Comparison of ENCODE assay signal across 29 cellular contexts in genomic region chr2:108451976-108452375, GRCh38. TPM values are rescaled to one million over a fixed set of nuclear protein-coding genes. Genes with fewer than 3 reads are reported as not detected.
DNase-seq lines count a peak whose midpoint lies in the region; ATAC-seq, FAIRE-seq and TF ChIP-seq lines count a peak whose summit lies in the region.
"Had no signal": no experiment of that assay in that cellular context is flagged by ENCODE, and none has a peak within 500 bp of the region (broad histone marks: within the 10 kb centered on the region; RNA-seq: fewer than 3 reads in every experiment).

No MANE protein-coding gene starts in this region.

- TF ChIP-seq CTCF in astrocyte (IDR thresholded peaks at IDR 0.05; ENCODE audit: insufficient read depth, low read depth, low read length) (no peak), osteoblast (IDR thresholded peaks at IDR 0.05; ENCODE audit: extremely low read depth, low read depth, low read length) (no peak)

- no peak for TF ChIP-seq POLR2A in GM12891 (IDR thresholded peaks at IDR 0.05; ENCODE audit: low read depth, low read length)

- H3K4me1 Mint-ChIP-seq in activated T-cell treated with anti-CD3 and anti-CD28 coated beads, Interleukin-2, amount 50 U/mL, for 24 hours (ENCODE audit: low read depth), result peaks cover 56% of the 10 kb centered on the region
- peaks cover 8% of the 10 kb centered on the region for H3K4me1 Mint-ChIP-seq in astrocyte (ENCODE audit: low read depth, unreplicated experiment)

- no peak for ATAC-seq in HG03457 (IDR thresholded peaks at IDR 0.05; ENCODE audit: unreplicated experiment)
- ATAC-seq: activated CD8-positive, alpha-beta T cell treated with anti-CD3 and anti-CD28 coated beads, Interleukin-2, amount 10 ng/mL, durations not matched to agents 7 days and 5 days; GM23338; heart right ventricle; left lung; PC-3 had no signal

- H3K36me3 ChIP-seq in astrocyte (ENCODE audit: insufficient read depth, low read length), result peaks cover 16% of the 10 kb centered on the region
- peaks cover 39% of the 10 kb centered on the region for H3K36me3 ChIP-seq in osteoblast (ENCODE audit: insufficient read depth, low read length)
- H3K36me3 ChIP-seq: uterus had no signal

- DNase-seq in activated T-cell treated with anti-CD3 and anti-CD28 coated beads, Interleukin-2, amount 50 U/mL, for 24 hours, result no peak
- DNase-seq in activated T-cell treated with anti-CD3 and anti-CD28 coated beads, Interleukin-2, amount 50 U/mL, for 48 hours, result no peak
- DNase-seq in GM12891 (ENCODE audit: insufficient read length, low spot score) (no peak), astrocyte (ENCODE audit: low read depth) (no peak), osteoblast (ENCODE audit: insufficient read length, low spot score, missing footprints) (peak; percentile 30), NCI-H2081 treated with DMSO at 0.1 percent for 48 hours (lab: John Stamatoyannopoulos, UW) (no peak), glomerular visceral epithelial cell (ENCODE audit: extremely low spot score) (no peak)
- DNase-seq: activated CD8-positive, alpha-beta T cell treated with anti-CD3 and anti-CD28 coated beads, Interleukin-2, amount 10 ng/mL, durations not matched to agents 7 days and 5 days; amniotic stem cell; C1 segment of cervical spinal cord; dermis blood vessel endothelial cell; heart right ventricle; left lung; MG63; midbrain; NCI-H1436 treated with DMSO at 0.1 percent for 48 hours; NCI-H2227 treated with DMSO at 0.1 percent for 48 hours; NCI-H774; PC-3; SJCRH30; spleen; stimulated activated CD4-positive, alpha-beta T cell treated with anti-CD3 and anti-CD28 coated beads, Interleukin-4, amount 100 ng/mL, for 24 hours; substantia nigra; uterus; WERI-Rb-1 had no signal

- no peak overlapping the region for H3K9ac ChIP-seq in astrocyte (ENCODE audit: low read length)

- H3K4me2 ChIP-seq in astrocyte (ENCODE audit: low read length) (no peak overlapping the region), osteoblast (ENCODE audit: insufficient read depth, low read length) (no peak overlapping the region)

- peak overlapping the region; percentile 69 for H3K27ac Mint-ChIP-seq in activated T-cell treated with anti-CD3 and anti-CD28 coated beads, Interleukin-2, amount 50 U/mL, for 24 hours
- no peak overlapping the region for H3K27ac Mint-ChIP-seq in astrocyte (ENCODE audit: unreplicated experiment)
- H3K27ac Mint-ChIP-seq: activated CD8-positive, alpha-beta T cell treated with anti-CD3 and anti-CD28 coated beads, Interleukin-2, amount 10 ng/mL, durations not matched to agents 7 days and 5 days; GM23338; T-helper 1 cell treated with Interleukin-12 subunit alpha and Interleukin-12 subunit beta and Interleukin-4 antibody, amounts not matched to agents 30 μg/mL and 1 μg/mL, for 36 hours had no signal

- H3K9me3 ChIP-seq in astrocyte (ENCODE audit: insufficient read depth, low read depth, low read length) (no peaks in the 10 kb centered on the region), osteoblast (ENCODE audit: low read depth, low read length) (no peaks in the 10 kb centered on the region)
- H3K9me3 ChIP-seq: left lung, MG63, SJCRH30, uterus had no signal

- H3K27me3 Mint-ChIP-seq in activated T-cell treated with anti-CD3 and anti-CD28 coated beads, Interleukin-2, amount 50 U/mL, for 24 hours, result no peaks in the 10 kb centered on the region
- H3K27me3 Mint-ChIP-seq in astrocyte (ENCODE audit: low read depth, unreplicated experiment), result no peaks in the 10 kb centered on the region

- H3K27ac ChIP-seq in astrocyte (ENCODE audit: low read depth, low read length) (no peak overlapping the region), osteoblast (ENCODE audit: low read depth, low read length) (no peak overlapping the region)
- H3K27ac ChIP-seq: heart right ventricle, left lung, SJCRH30, spleen, uterus, WERI-Rb-1 had no signal

- no peak overlapping the region for H3K4me3 Mint-ChIP-seq in activated T-cell treated with anti-CD3 and anti-CD28 coated beads, Interleukin-2, amount 50 U/mL, for 24 hours
- H3K4me3 Mint-ChIP-seq in astrocyte (ENCODE audit: unreplicated experiment), result peak overlapping the region; percentile 11
- H3K4me3 Mint-ChIP-seq: activated CD8-positive, alpha-beta T cell treated with anti-CD3 and anti-CD28 coated beads, Interleukin-2, amount 10 ng/mL, durations not matched to agents 7 days and 5 days; GM23338; T-helper 1 cell treated with Interleukin-12 subunit alpha and Interleukin-12 subunit beta and Interleukin-4 antibody, amounts not matched to agents 30 μg/mL and 1 μg/mL, for 36 hours had no signal

- H3K36me3 Mint-ChIP-seq in activated T-cell treated with anti-CD3 and anti-CD28 coated beads, Interleukin-2, amount 50 U/mL, for 24 hours (ENCODE audit: low read depth), result peaks cover 81% of the 10 kb centered on the region
- peaks cover 11% of the 10 kb centered on the region for H3K36me3 Mint-ChIP-seq in astrocyte (ENCODE audit: low read depth, unreplicated experiment)

- peaks cover 12% of the 10 kb centered on the region for H3K79me2 ChIP-seq in astrocyte (ENCODE audit: insufficient read depth, low read length)
- H3K79me2 ChIP-seq in osteoblast (ENCODE audit: insufficient read depth, low read length), result peaks cover 26% of the 10 kb centered on the region

- H2AFZ ChIP-seq in astrocyte (ENCODE audit: low read depth, low read length) (no peak overlapping the region), osteoblast (ENCODE audit: low read length) (no peak overlapping the region)
- H2AFZ ChIP-seq: GM23338 had no signal

- H3K27me3 ChIP-seq in astrocyte (ENCODE audit: insufficient read depth, low read length) (no peaks in the 10 kb centered on the region), osteoblast (ENCODE audit: insufficient read depth, low read length) (no peaks in the 10 kb centered on the region)
- H3K27me3 ChIP-seq: heart right ventricle, left lung, MG63, SJCRH30, spleen, uterus had no signal

- no peaks in the 10 kb centered on the region for H4K20me1 ChIP-seq in astrocyte (ENCODE audit: insufficient read depth, low read length)
- no peaks in the 10 kb centered on the region for H4K20me1 ChIP-seq in osteoblast (ENCODE audit: insufficient read depth, low read length)

- peaks cover 1% of the 10 kb centered on the region for H3K9me3 Mint-ChIP-seq in activated T-cell treated with anti-CD3 and anti-CD28 coated beads, Interleukin-2, amount 50 U/mL, for 24 hours
- H3K9me3 Mint-ChIP-seq in astrocyte (ENCODE audit: unreplicated experiment), result peaks cover 2% of the 10 kb centered on the region
- H3K9me3 Mint-ChIP-seq: GM23338 had no signal

- H3K4me1 ChIP-seq in astrocyte (ENCODE audit: insufficient read depth, low read length) (peaks cover 11% of the 10 kb centered on the region), osteoblast (ENCODE audit: insufficient read depth, low read length) (peaks cover 10% of the 10 kb centered on the region)

- peak; percentile 59 for FAIRE-seq in GM12891 (lab: Jason Lieb, UNC)
- no peak for FAIRE-seq in astrocyte (lab: Jason Lieb, UNC)
- FAIRE-seq: GM12892 had no signal

- H3K4me3 ChIP-seq in astrocyte (ENCODE audit: insufficient read depth, low read depth, low read length) (no peak overlapping the region), osteoblast (ENCODE audit: insufficient read depth, low read length) (no peak overlapping the region)
- H3K4me3 ChIP-seq: GM23338, heart right ventricle, left lung, MG63, SJCRH30, spleen, uterus had no signal

TF ChIP-seq in GM12891, 5 proteins besides CTCF, POLR2A, EP300 and RAD21:
- TF ChIP-seq POU2F2 (IDR thresholded peaks at IDR 0.05; ENCODE audit: low read depth, low read length), result no peak
- TF ChIP-seq SPI1 (IDR thresholded peaks at IDR 0.05; ENCODE audit: low read depth, low read length), result peak; percentile 66; the same call in 1 of the 2 replicates

RNA-seq across cellular contexts. Expression of gene GCC2, which starts 3.0 kb away (rescaled TPM):
- polyA plus RNA-seq in GM12891 (2012; ENCODE audit: low read depth, missing spikeins), result 11.8 TPM
- total RNA-seq in astrocyte, result 49.3 and 53.9 TPM in 2 replicates
- total RNA-seq in osteoblast, result 39.8 and 44.2 TPM in 2 replicates
